ENCODE assay signal across 8 cellular contexts in the genomic region with DNA sequence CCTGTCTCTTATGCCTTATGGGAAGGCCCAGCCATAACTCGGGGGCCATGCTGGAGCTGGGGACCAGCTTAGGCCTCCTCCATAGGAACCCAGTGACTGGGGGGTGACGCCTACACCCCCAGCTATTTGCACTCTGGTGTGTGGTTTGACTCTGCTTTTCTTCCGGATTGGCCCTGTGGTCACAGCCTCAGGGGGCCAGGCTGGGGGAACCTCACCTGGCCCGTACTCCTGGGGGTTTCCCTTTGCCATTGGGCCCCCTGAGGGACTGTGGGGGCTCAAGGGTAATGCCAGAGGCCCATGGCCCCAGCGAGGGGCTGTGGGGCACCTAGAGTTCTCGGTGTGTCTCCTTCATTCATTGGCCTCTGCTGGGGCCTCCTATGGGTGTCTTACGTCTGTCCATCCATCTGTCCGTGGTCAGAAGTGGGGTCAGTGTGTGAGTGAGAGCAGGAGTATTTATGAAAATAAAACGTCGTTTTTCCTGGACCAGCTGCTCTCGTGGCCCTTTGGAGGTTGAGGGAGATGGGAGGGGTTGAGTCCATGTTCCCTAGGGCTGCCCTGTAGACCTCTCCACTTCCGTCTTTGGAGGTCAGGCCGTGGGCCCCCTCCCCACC. TPM values are rescaled to one million over a fixed set of nuclear protein-coding genes. Genes with fewer than 3 reads are reported as not detected.
A peak's percentile ranks its signal among the peaks of the same experiment; 100 is the strongest.
DNase-seq lines count a peak whose midpoint lies in the region; ATAC-seq, FAIRE-seq and TF ChIP-seq lines count a peak whose summit lies in the region.

No MANE protein-coding gene starts in this region.

- H3K9me3 Mint-ChIP-seq in activated naive CD4-positive, alpha-beta T cell treated with anti-CD3 and anti-CD28 coated beads, Interleukin-2, amount 50 U/mL, for 24 hours = no peaks in the 10 kb centered on the region

- no peaks in the 10 kb centered on the region for H3K27me3 Mint-ChIP-seq in activated naive CD4-positive, alpha-beta T cell treated with anti-CD3 and anti-CD28 coated beads, Interleukin-2, amount 50 U/mL, for 24 hours

- ATAC-seq in GM19328 (IDR thresholded peaks at IDR 0.05; ENCODE audit: unreplicated experiment) (peak; percentile 60), HG03354 (IDR thresholded peaks at IDR 0.05; ENCODE audit: poor library complexity, severe bottlenecking, unreplicated experiment) (peak; percentile 59)

- H3K4me3 ChIP-seq in mucosa of rectum (ENCODE audit: low read length in 2 of 2) = peak overlapping the region; percentile 14 to 20
- H3K4me3 ChIP-seq in lower leg skin (ENCODE audit: low read depth, poor library complexity, severe bottlenecking) = no peak overlapping the region

- H3K4me3 Mint-ChIP-seq in activated naive CD4-positive, alpha-beta T cell treated with anti-CD3 and anti-CD28 coated beads, Interleukin-2, amount 50 U/mL, for 24 hours = no peak overlapping the region

- FAIRE-seq in RCC 7860 (lab: Jason Lieb, UNC) = no peak

- H3K36me3 ChIP-seq in mucosa of rectum (ENCODE audit: control insufficient read depth in 2 of 2, insufficient read depth in 2 of 2, low read length in 2 of 2) = peaks cover 22 to 30% of the 10 kb centered on the region in 2 donors

- TF ChIP-seq POLR2A in lower leg skin (IDR thresholded peaks at IDR 0.05) = no peak

- WGBS in lower leg skin, 2 donors = 45 to 49% methylated on average over 9 to 11 of the region's 13 CpGs

- no peak for TF ChIP-seq CTCF in lower leg skin (IDR thresholded peaks at IDR 0.05)

- intact Hi-C loops in lower leg skin (cut with DNase I; ENCODE audit: low total_unique reads) = no loop called here

- peaks cover 44 to 50% of the 10 kb centered on the region in 2 donors for H3K4me1 ChIP-seq in mucosa of rectum (ENCODE audit: control insufficient read depth in 2 of 2, insufficient read depth in 2 of 2, low read length in 2 of 2)

- H3K27ac Mint-ChIP-seq in activated naive CD4-positive, alpha-beta T cell treated with anti-CD3 and anti-CD28 coated beads, Interleukin-2, amount 50 U/mL, for 24 hours = peak overlapping the region; percentile 83

- no peaks in the 10 kb centered on the region for H3K27me3 ChIP-seq in mucosa of rectum (ENCODE audit: control insufficient read depth in 2 of 2, insufficient read depth in 2 of 2, low read length in 2 of 2)

- no peaks in the 10 kb centered on the region for H3K9me3 ChIP-seq in mucosa of rectum (ENCODE audit: control insufficient read depth in 2 of 2, low read length in 2 of 2)

- DNase-seq in CD1c-positive myeloid dendritic cell (ENCODE audit: extremely low spot score) (peak; percentile 32), RCC 7860 (ENCODE audit: low spot score) (no peak), lower leg skin (ENCODE audit: low spot score in 2 of 2) (no peak), ureter (ENCODE audit: low spot score) (no peak)

- H3K9ac ChIP-seq in mucosa of rectum (ENCODE audit: low read depth in 1 of 2, low read length in 2 of 2) = peak overlapping the region; percentile 50 to 56

- peak overlapping the region; percentile 57 to 87 for H3K27ac ChIP-seq in mucosa of rectum (ENCODE audit: low read depth in 2 of 2, low read length in 2 of 2)

- H3K4me1 Mint-ChIP-seq in activated naive CD4-positive, alpha-beta T cell treated with anti-CD3 and anti-CD28 coated beads, Interleukin-2, amount 50 U/mL, for 24 hours = peaks cover 53% of the 10 kb centered on the region

- H3K36me3 Mint-ChIP-seq in activated naive CD4-positive, alpha-beta T cell treated with anti-CD3 and anti-CD28 coated beads, Interleukin-2, amount 50 U/mL, for 24 hours = no peaks in the 10 kb centered on the region

RNA-seq across cellular contexts. Expression of gene SH3BP1, which starts 6.3 kb away (rescaled TPM):
- 10 to 100 TPM; 29.1 to 83.3 (median 60.3) TPM for total RNA-seq in lower leg skin
- 56.2 TPM for total RNA-seq in ureter

RNA-seq across cellular contexts. Expression of gene GGA1, which starts 24.6 kb away (rescaled TPM):
- total RNA-seq in lower leg skin (10 to 100 TPM; 50.3 to 66.0 (median 53.6) TPM), ureter (68.9 TPM)

RNA-seq across cellular contexts. Expression of gene PDXP, which starts 25.3 kb away (rescaled TPM):
- 1 to 10 TPM; 1.8 to 4.6 (median 3.2) TPM for total RNA-seq in lower leg skin
- total RNA-seq in ureter = 5.2 TPM

RNA-seq across cellular contexts. Expression of gene LGALS1, which starts 42.2 kb away (rescaled TPM):
- total RNA-seq in lower leg skin = 100 to 1,000 TPM; 110 to 347 (median 232) TPM
- total RNA-seq in ureter = 396 TPM

RNA-seq across cellular contexts. Expression of gene NOL12, which starts 53.0 kb away (rescaled TPM):
- total RNA-seq in lower leg skin (10 to 100 TPM; 24.3 to 72.3 (median 36.1) TPM), ureter (36.8 TPM)
